Comparison of ENCODE assay signal across 1 cellular context in the genomic region with DNA sequence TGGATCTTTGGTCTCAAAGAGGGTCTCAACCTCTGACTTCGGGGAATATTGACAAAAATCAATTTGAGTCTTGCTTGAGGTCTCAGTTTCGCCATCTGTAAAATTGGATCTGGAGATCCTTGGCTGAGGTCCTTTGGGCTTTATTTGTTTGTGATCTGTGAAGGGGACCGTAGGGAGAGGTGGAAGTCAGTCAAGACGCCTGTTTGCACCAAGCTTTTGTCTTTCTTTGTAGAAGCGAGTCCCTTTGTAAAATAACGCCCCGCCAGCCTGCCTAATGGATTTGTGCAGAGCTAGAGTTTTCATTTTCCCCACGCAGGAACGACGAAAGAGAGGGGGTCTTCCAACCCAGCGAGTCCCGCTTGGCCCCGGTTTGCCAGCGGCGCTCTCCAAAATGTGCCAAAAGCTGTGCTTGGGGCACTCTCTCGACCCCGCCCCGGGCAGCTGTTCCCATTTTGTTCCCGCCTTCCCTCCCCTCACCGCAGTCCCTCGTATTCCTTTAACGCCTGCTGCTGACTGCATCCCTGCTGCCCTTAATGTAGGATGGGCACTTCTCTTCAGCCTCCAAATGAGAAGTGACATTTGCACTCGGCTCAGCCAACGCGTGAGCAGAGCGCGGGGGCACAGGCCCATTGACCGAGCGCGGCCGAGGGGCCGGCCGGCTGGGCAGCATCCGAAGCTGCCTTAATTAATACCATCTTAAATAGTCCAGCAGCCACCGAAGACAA.
TF ChIP-seq lines count a peak whose summit lies in the region.

No MANE protein-coding gene starts in this region.

TF ChIP-seq in WTC11, 78 proteins besides CTCF, POLR2A, EP300 and RAD21 (continued from another document):
- TF ChIP-seq, protein P1, sequence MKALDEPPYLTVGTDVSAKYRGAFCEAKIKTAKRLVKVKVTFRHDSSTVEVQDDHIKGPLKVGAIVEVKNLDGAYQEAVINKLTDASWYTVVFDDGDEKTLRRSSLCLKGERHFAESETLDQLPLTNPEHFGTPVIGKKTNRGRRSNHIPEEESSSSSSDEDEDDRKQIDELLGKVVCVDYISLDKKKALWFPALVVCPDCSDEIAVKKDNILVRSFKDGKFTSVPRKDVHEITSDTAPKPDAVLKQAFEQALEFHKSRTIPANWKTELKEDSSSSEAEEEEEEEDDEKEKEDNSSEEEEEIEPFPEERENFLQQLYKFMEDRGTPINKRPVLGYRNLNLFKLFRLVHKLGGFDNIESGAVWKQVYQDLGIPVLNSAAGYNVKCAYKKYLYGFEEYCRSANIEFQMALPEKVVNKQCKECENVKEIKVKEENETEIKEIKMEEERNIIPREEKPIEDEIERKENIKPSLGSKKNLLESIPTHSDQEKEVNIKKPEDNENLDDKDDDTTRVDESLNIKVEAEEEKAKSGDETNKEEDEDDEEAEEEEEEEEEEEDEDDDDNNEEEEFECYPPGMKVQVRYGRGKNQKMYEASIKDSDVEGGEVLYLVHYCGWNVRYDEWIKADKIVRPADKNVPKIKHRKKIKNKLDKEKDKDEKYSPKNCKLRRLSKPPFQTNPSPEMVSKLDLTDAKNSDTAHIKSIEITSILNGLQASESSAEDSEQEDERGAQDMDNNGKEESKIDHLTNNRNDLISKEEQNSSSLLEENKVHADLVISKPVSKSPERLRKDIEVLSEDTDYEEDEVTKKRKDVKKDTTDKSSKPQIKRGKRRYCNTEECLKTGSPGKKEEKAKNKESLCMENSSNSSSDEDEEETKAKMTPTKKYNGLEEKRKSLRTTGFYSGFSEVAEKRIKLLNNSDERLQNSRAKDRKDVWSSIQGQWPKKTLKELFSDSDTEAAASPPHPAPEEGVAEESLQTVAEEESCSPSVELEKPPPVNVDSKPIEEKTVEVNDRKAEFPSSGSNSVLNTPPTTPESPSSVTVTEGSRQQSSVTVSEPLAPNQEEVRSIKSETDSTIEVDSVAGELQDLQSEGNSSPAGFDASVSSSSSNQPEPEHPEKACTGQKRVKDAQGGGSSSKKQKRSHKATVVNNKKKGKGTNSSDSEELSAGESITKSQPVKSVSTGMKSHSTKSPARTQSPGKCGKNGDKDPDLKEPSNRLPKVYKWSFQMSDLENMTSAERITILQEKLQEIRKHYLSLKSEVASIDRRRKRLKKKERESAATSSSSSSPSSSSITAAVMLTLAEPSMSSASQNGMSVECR (CRISPR knock-in tag; IDR thresholded peaks at IDR 0.05; ENCODE audit: borderline replicate concordance): peak; percentile 77; the same call in 1 of the 2 replicates
